ENCODE assay signal across 1 cellular context in genomic region chr1:1875932-1876331, GRCh38.
TF ChIP-seq lines count a peak whose summit lies in the region.

No MANE protein-coding gene starts in this region.

TF ChIP-seq in GM23338, 12 proteins besides CTCF, POLR2A, EP300 and RAD21:
- no peak for TF ChIP-seq POLR2AphosphoS5 (IDR thresholded peaks at IDR 0.05; ENCODE audit: low read depth)
- no peak for TF ChIP-seq STAT1 (IDR thresholded peaks at IDR 0.05; ENCODE audit: unreplicated experiment)
- TF ChIP-seq ZNF114 (CRISPR knock-in tag; IDR thresholded peaks at IDR 0.05), result no peak
- no peak for TF ChIP-seq EZH2 (IDR thresholded peaks at IDR 0.05; ENCODE audit: low read depth, unreplicated experiment)
- no peak for TF ChIP-seq EZH2phosphoT487 (IDR thresholded peaks at IDR 0.05; ENCODE audit: unreplicated experiment)
- TF ChIP-seq JUNB (IDR thresholded peaks at IDR 0.05; ENCODE audit: unreplicated experiment), result no peak
- no peak for TF ChIP-seq CREB1 (CRISPR knock-in tag; IDR thresholded peaks at IDR 0.05; ENCODE audit: low read depth)
- no peak for TF ChIP-seq REST (IDR thresholded peaks at IDR 0.05; ENCODE audit: unreplicated experiment)
- no peak for TF ChIP-seq ZNF462 (CRISPR knock-in tag; IDR thresholded peaks at IDR 0.05)
- no peak for TF ChIP-seq ETS1 (IDR thresholded peaks at IDR 0.05)
- TF ChIP-seq NANOG (IDR thresholded peaks at IDR 0.05; ENCODE audit: borderline replicate concordance), result no peak
- no peak for TF ChIP-seq ZNF331 (CRISPR knock-in tag; IDR thresholded peaks at IDR 0.05; ENCODE audit: low read depth)
TF ChIP-seq in GM23338: peak in this region for 0.
